In genomic region chr13:31263346-31263745, GRCh38 we compare ENCODE assay signal across 18 cellular contexts.
DNase-seq lines count a peak whose midpoint lies in the region; ATAC-seq and TF ChIP-seq lines count a peak whose summit lies in the region.
"Had no signal": no experiment of that assay in that cellular context is flagged by ENCODE, and none has a peak within 500 bp of the region (broad histone marks: within the 10 kb centered on the region; RNA-seq: fewer than 3 reads in every experiment).

No MANE protein-coding gene starts in this region.

- peak; percentile 22 for ATAC-seq in mucosa of descending colon
- ATAC-seq in GM18868 (IDR thresholded peaks at IDR 0.05; ENCODE audit: unreplicated experiment) = no peak
- ATAC-seq in HG03095 (IDR thresholded peaks at IDR 0.05; ENCODE audit: unreplicated experiment) = no peak
- ATAC-seq: GM12878 had no signal

- no peaks in the 10 kb centered on the region for H3K36me3 Mint-ChIP-seq in activated CD4-positive, alpha-beta T cell treated with anti-CD3 and anti-CD28 coated beads, Interleukin-2, amount 10 ng/mL, durations not matched to agents 24 days and 14 days (ENCODE audit: low read depth)

- no peaks in the 10 kb centered on the region for H3K4me1 Mint-ChIP-seq in activated CD4-positive, alpha-beta T cell treated with anti-CD3 and anti-CD28 coated beads, Interleukin-2, amount 10 ng/mL, durations not matched to agents 24 days and 14 days
- H3K4me1 Mint-ChIP-seq: B cell; CD8-positive, alpha-beta memory T cell had no signal

- no peak for TF ChIP-seq CTCF in mucosa of descending colon (IDR thresholded peaks at IDR 0.05)

- H3K9me3 ChIP-seq in mucosa of descending colon = peaks cover 5% of the 10 kb centered on the region
- H3K9me3 ChIP-seq: HAP-1 had no signal

- H3K4me3 Mint-ChIP-seq in activated CD4-positive, alpha-beta T cell treated with anti-CD3 and anti-CD28 coated beads, Interleukin-2, amount 10 ng/mL, durations not matched to agents 24 days and 14 days = no peak overlapping the region
- H3K4me3 Mint-ChIP-seq: B cell; CD4-positive, alpha-beta T cell; CD8-positive, alpha-beta memory T cell had no signal

- no peaks in the 10 kb centered on the region for H3K9me3 Mint-ChIP-seq in activated CD4-positive, alpha-beta T cell treated with anti-CD3 and anti-CD28 coated beads, Interleukin-2, amount 10 ng/mL, durations not matched to agents 24 days and 14 days
- H3K9me3 Mint-ChIP-seq: CD4-positive, alpha-beta T cell had no signal

- no peak overlapping the region for H3K4me3 ChIP-seq in mucosa of descending colon
- H3K4me3 ChIP-seq: BLaER1, GM12878, HAP-1 had no signal

- intact Hi-C loops in activated CD4-positive, alpha-beta T cell treated with anti-CD3 and anti-CD28 coated beads, Interleukin-2, amount 10 ng/mL, durations not matched to agents 24 days and 14 days (cut with micrococcal nuclease) = no loop called here
- intact Hi-C loops in mucosa of descending colon (cut with DNase I, micrococcal nuclease) = no loop called here

- DNase-seq in activated CD4-positive, alpha-beta T cell treated with anti-CD3 and anti-CD28 coated beads, Interleukin-2, amount 10 ng/mL, durations not matched to agents 24 days and 14 days = peak; percentile 34
- no peak for DNase-seq in activated CD4-positive, alpha-beta T cell treated with anti-CD3 and anti-CD28 coated beads for 48 hours
- DNase-seq in HK-2 (ENCODE audit: unreplicated experiment) = peak; percentile 4
- peak; percentile 5 for DNase-seq in glomerular visceral epithelial cell (ENCODE audit: extremely low spot score)
- no peak for DNase-seq in mucosa of descending colon
- DNase-seq in putamen (ENCODE audit: low spot score) = no peak
- DNase-seq: CD4-positive, alpha-beta T cell; CD8-positive, alpha-beta memory T cell; DMS 273 treated with DMSO at 0.1 percent for 48 hours; DMS79; GDM1; GOT3 had no signal

- H3K4me1 ChIP-seq in mucosa of descending colon (ENCODE audit: low read depth) = peaks cover 7% of the 10 kb centered on the region
- H3K4me1 ChIP-seq: BLaER1 had no signal

- no peaks in the 10 kb centered on the region for H3K27me3 Mint-ChIP-seq in activated CD4-positive, alpha-beta T cell treated with anti-CD3 and anti-CD28 coated beads, Interleukin-2, amount 10 ng/mL, durations not matched to agents 24 days and 14 days
- H3K27me3 Mint-ChIP-seq: B cell; CD4-positive, alpha-beta T cell; CD8-positive, alpha-beta memory T cell had no signal

- no peak overlapping the region for H3K27ac Mint-ChIP-seq in activated CD4-positive, alpha-beta T cell treated with anti-CD3 and anti-CD28 coated beads, Interleukin-2, amount 10 ng/mL, durations not matched to agents 24 days and 14 days
- H3K27ac Mint-ChIP-seq: B cell; CD4-positive, alpha-beta T cell; CD8-positive, alpha-beta memory T cell had no signal

- H3K36me3 ChIP-seq in mucosa of descending colon (ENCODE audit: low read depth) = no peaks in the 10 kb centered on the region
- H3K36me3 ChIP-seq: BLaER1, HAP-1 had no signal

Comparison
In these comparisons a context has a peak if more than half of its experiments do, and no peak if none do; other contexts are left out.
1. DNase-seq: peak in activated CD4-positive, alpha-beta T cell treated with anti-CD3 and anti-CD28 coated beads, Interleukin-2, amount 10 ng/mL, durations not matched to agents 24 days and 14 days (single experiment), HK-2 (single experiment) and glomerular visceral epithelial cell (single experiment); none in activated CD4-positive, alpha-beta T cell treated with anti-CD3 and anti-CD28 coated beads for 48 hours (single experiment), mucosa of descending colon (0 of 3) and putamen (single experiment).